Comparison of ENCODE assay signal across 15 cellular contexts in genomic region chrX:10050481-10050880, GRCh38.
DNase-seq lines count a peak whose midpoint lies in the region; ATAC-seq and TF ChIP-seq lines count a peak whose summit lies in the region.
"Had no signal": no experiment of that assay in that cellular context is flagged by ENCODE, and none has a peak within 500 bp of the region (broad histone marks: within the 10 kb centered on the region; RNA-seq: fewer than 3 reads in every experiment).

No MANE protein-coding gene starts in this region.

- H3K9me3 ChIP-seq in right cardiac atrium (ENCODE audit: control insufficient read depth, low read length) (no peaks in the 10 kb centered on the region), iPS-20b (ENCODE audit: insufficient read depth, low read depth, low read length) (no peaks in the 10 kb centered on the region)
- H3K9me3 ChIP-seq: Caco-2, neutrophil had no signal

- WGBS in right cardiac atrium, result 50% methylated on average over 5 of the region's 5 CpGs

- CTCF ChIA-PET in MCF 10A (lab: Yijun Ruan, JAX), result interaction anchor here (0.9 kb wide), 1 partner anchor 69 kb away, joined by 3 read pairs; no protein-coding TSS in a partner anchor

- ATAC-seq in right cardiac atrium (peak in 1 of 2 donors; percentile 66), left ventricle myocardium superior (no peak), left colon (no peak)
- no peak for ATAC-seq in stimulated activated naive CD8-positive, alpha-beta T cell treated with anti-CD3 and anti-CD28 coated beads, Interleukin-15, Interleukin-2, amounts not matched to agents 100 U/mL and 50 U/mL, for 24 hours

- H3K27ac Mint-ChIP-seq in MCF 10A (ENCODE audit: low read depth, unreplicated experiment), result no peak overlapping the region
- H3K27ac Mint-ChIP-seq: activated CD4-positive, alpha-beta memory T cell treated with anti-CD3 and anti-CD28 coated beads, Interleukin-2, amount 10 ng/mL, durations not matched to agents 7 days and 5 days had no signal

- peak; percentile 39 to 58 (median 53) for DNase-seq in right cardiac atrium
- DNase-seq in left ventricle myocardium superior, result no peak
- DNase-seq in MCF 10A (ENCODE audit: unreplicated experiment), result peak; percentile 67
- no peak for DNase-seq in left colon
- DNase-seq in GM13977 (ENCODE audit: low spot score), result no peak
- DNase-seq in stimulated activated naive CD8-positive, alpha-beta T cell treated with anti-CD3 and anti-CD28 coated beads, Interleukin-15, Interleukin-2, amounts not matched to agents 100 U/mL and 50 U/mL, for 24 hours, result no peak
- no peak for DNase-seq in stimulated activated CD4-positive, alpha-beta T cell treated with anti-CD3 and anti-CD28 coated beads, Interleukin-4, amount 100 ng/mL, for 24 hours
- DNase-seq: activated CD4-positive, alpha-beta memory T cell treated with anti-CD3 and anti-CD28 coated beads, Interleukin-2, amount 10 ng/mL, durations not matched to agents 7 days and 5 days; Caco-2; effector CD8-positive, alpha-beta T cell; NCI-H1436 treated with DMSO at 0.1 percent for 48 hours; NCI-H69 had no signal

- H3K27me3 Mint-ChIP-seq in MCF 10A (ENCODE audit: insufficient read depth, unreplicated experiment), result no peaks in the 10 kb centered on the region
- H3K27me3 Mint-ChIP-seq: activated CD4-positive, alpha-beta memory T cell treated with anti-CD3 and anti-CD28 coated beads, Interleukin-2, amount 10 ng/mL, durations not matched to agents 7 days and 5 days; memory B cell had no signal

- no TSS peak for BruUV-seq in MCF 10A (replicated peaks; lab: Mats Ljungman, UMichigan)

- H3K4me3 Mint-ChIP-seq in MCF 10A (ENCODE audit: unreplicated experiment), result no peak overlapping the region
- H3K4me3 Mint-ChIP-seq: activated CD4-positive, alpha-beta memory T cell treated with anti-CD3 and anti-CD28 coated beads, Interleukin-2, amount 10 ng/mL, durations not matched to agents 7 days and 5 days; memory B cell had no signal

- H3K4me1 Mint-ChIP-seq in MCF 10A (ENCODE audit: insufficient read depth, unreplicated experiment), result peaks cover 19% of the 10 kb centered on the region

- H3K36me3 ChIP-seq in iPS-20b (ENCODE audit: insufficient read depth, low read depth, low read length), result no peaks in the 10 kb centered on the region
- H3K36me3 ChIP-seq: neutrophil had no signal

- H3K4me3 ChIP-seq in right cardiac atrium (ENCODE audit: low read length) (no peak overlapping the region), iPS-20b (ENCODE audit: low read length) (no peak overlapping the region; the same call in 1 of the 2 replicates)

- in situ Hi-C loops in GM13977 (cut with MboI; ENCODE audit: low pct_unique_long_range_greater_than_20kb, low sequenced_read_pairs, unreplicated experiment), result no loop called here

- peak overlapping the region; percentile 64; the same call in 1 of the 2 replicates for H3K9ac ChIP-seq in iPS-20b (ENCODE audit: low read depth, low read length)

- no peaks in the 10 kb centered on the region for H3K9me3 Mint-ChIP-seq in MCF 10A (ENCODE audit: unreplicated experiment)
- H3K9me3 Mint-ChIP-seq: activated CD4-positive, alpha-beta memory T cell treated with anti-CD3 and anti-CD28 coated beads, Interleukin-2, amount 10 ng/mL, durations not matched to agents 7 days and 5 days; memory B cell had no signal

- H3K27me3 ChIP-seq in right cardiac atrium (ENCODE audit: control insufficient read depth, insufficient read depth) (no peaks in the 10 kb centered on the region), iPS-20b (ENCODE audit: insufficient read depth, low read length) (no peaks in the 10 kb centered on the region)
- H3K27me3 ChIP-seq: neutrophil had no signal

- POLR2A ChIA-PET in MCF 10A (lab: Yijun Ruan, JAX), result interaction anchor here (0.5 to 0.6 kb wide), 2 partner anchors 38 kb away, joined by 3 to 4 read pairs; no protein-coding TSS in a partner anchor

- H3K36me3 Mint-ChIP-seq in MCF 10A (ENCODE audit: insufficient read depth, unreplicated experiment), result no peaks in the 10 kb centered on the region
- H3K36me3 Mint-ChIP-seq: memory B cell had no signal

- no peak overlapping the region for H3K27ac ChIP-seq in right cardiac atrium (ENCODE audit: low read length)
- peak overlapping the region; percentile 92 for H3K27ac ChIP-seq in iPS-20b (ENCODE audit: low read length)
- H3K27ac ChIP-seq: neutrophil had no signal

- intact Hi-C loops in right cardiac atrium (cut with DNase I) (no loop called here), left ventricle myocardium superior (cut with micrococcal nuclease) (no loop called here), MCF 10A (cut with micrococcal nuclease) (no loop called here), left colon (cut with DNase I, micrococcal nuclease) (no loop called here)

- TF ChIP-seq CTCF in MCF 10A (IDR thresholded peaks at IDR 0.05; ENCODE audit: unreplicated experiment) (no peak), GM13977 (IDR thresholded peaks at IDR 0.05; ENCODE audit: extremely low read depth, insufficient read depth, missing control alignments) (no peak)

- peaks cover 28% of the 10 kb centered on the region for H3K4me1 ChIP-seq in right cardiac atrium (ENCODE audit: control insufficient read depth, insufficient read depth, low read length)
- peaks cover 33% of the 10 kb centered on the region for H3K4me1 ChIP-seq in iPS-20b (ENCODE audit: insufficient read depth, low read length)
- H3K4me1 ChIP-seq: Caco-2 had no signal

Comparison
In these comparisons a context has a peak if more than half of its experiments do, and no peak if none do; other contexts are left out.
1. DNase-seq: peak in right cardiac atrium (3 of 3) and MCF 10A (single experiment); none in left ventricle myocardium superior (single experiment), left colon (0 of 2), GM13977 (single experiment), stimulated activated naive CD8-positive, alpha-beta T cell treated with anti-CD3 and anti-CD28 coated beads, Interleukin-15, Interleukin-2, amounts not matched to agents 100 U/mL and 50 U/mL, for 24 hours (single experiment) and stimulated activated CD4-positive, alpha-beta T cell treated with anti-CD3 and anti-CD28 coated beads, Interleukin-4, amount 100 ng/mL, for 24 hours (single experiment).